ENCODE assay signal across 1 cellular context in genomic region chr17:15833890-15834289, GRCh38.
TF ChIP-seq lines count a peak whose summit lies in the region.

No MANE protein-coding gene starts in this region.

TF ChIP-seq in HEK293, 187 proteins besides CTCF, POLR2A, EP300 and RAD21:
- TF ChIP-seq, protein P1, sequence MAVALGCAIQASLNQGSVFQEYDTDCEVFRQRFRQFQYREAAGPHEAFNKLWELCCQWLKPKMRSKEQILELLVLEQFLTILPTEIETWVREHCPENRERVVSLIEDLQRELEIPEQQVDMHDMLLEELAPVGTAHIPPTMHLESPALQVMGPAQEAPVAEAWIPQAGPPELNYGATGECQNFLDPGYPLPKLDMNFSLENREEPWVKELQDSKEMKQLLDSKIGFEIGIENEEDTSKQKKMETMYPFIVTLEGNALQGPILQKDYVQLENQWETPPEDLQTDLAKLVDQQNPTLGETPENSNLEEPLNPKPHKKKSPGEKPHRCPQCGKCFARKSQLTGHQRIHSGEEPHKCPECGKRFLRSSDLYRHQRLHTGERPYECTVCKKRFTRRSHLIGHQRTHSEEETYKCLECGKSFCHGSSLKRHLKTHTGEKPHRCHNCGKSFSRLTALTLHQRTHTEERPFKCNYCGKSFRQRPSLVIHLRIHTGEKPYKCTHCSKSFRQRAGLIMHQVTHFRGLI (tag by site-specific recombination; IDR thresholded peaks at IDR 0.05), result peak; percentile 95
